ENCODE assay signal across 9 cellular contexts in the genomic region with DNA sequence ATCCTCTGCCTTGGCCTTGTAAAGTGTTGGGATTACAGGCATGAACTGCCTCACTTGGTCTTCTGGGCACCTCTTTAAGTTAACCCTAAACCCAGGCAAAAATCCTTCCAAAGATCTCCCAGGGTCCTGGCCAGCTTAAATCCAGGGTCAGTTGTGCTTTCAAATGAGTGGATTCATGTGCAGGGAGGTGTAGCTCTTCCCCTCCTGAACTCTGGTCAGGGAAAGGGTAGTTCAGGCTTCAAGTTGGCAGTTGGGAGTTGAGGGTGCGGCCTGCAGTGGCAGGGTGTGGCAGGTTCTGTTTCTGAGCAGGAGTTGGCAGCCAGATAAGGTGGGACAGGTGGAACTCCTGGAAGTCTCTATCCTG. TPM values are rescaled to one million over a fixed set of nuclear protein-coding genes. Genes with fewer than 3 reads are reported as not detected.
DNase-seq lines count a peak whose midpoint lies in the region; ATAC-seq, FAIRE-seq and TF ChIP-seq lines count a peak whose summit lies in the region.
"Had no signal": no experiment of that assay in that cellular context is flagged by ENCODE, and none has a peak within 500 bp of the region (broad histone marks: within the 10 kb centered on the region; RNA-seq: fewer than 3 reads in every experiment).

No MANE protein-coding gene starts in this region.

- POLR2A ChIA-PET in Panc1 (lab: Charles Lee), result no interaction called here

- CTCF ChIA-PET in Panc1 (lab: Charles Lee), result interaction anchor here (1.2 kb wide), 1 partner anchor 27 kb away, joined by 3 read pairs; no protein-coding TSS in a partner anchor

- no TSS peak for BruUV-seq in Panc1 (replicated peaks; lab: Mats Ljungman, UMichigan)

- ATAC-seq in activated CD4-positive, CD25-positive, alpha-beta regulatory T cell treated with anti-CD3 and anti-CD28 coated beads, Interleukin-2, amount 50 U/mL, for 24 hours, result no peak
- ATAC-seq in Panc1 (no peak), GM21367 (IDR thresholded peaks at IDR 0.05; ENCODE audit: unreplicated experiment) (no peak)

- in situ Hi-C loops in Panc1 (cut with HindIII; ENCODE audit: low pct_unique_long_range_greater_than_20kb, low sequenced_read_pairs), result no loop called here

- DNase-seq in activated CD4-positive, CD25-positive, alpha-beta regulatory T cell treated with anti-CD3 and anti-CD28 coated beads, Interleukin-2, amount 50 U/mL, for 72 hours, result peak; percentile 19
- no peak for DNase-seq in Panc1 (ENCODE audit: low read depth, low spot score)
- peak; percentile 92 for DNase-seq in small intestine
- DNase-seq in NCI-H1436 (lab: John Stamatoyannopoulos, UW), result no peak
- no peak for DNase-seq in iPS-NIHi11 (ENCODE audit: low spot score)

- H3K9me3 ChIP-seq in Panc1 (ENCODE audit: control insufficient read depth, insufficient read depth, low read depth, low read length) (no peaks in the 10 kb centered on the region), esophagus (ENCODE audit: control insufficient read depth in 2 of 2, insufficient read depth in 1 of 2, low read depth in 1 of 2, low read length in 1 of 2) (no peaks in the 10 kb centered on the region), small intestine (ENCODE audit: control insufficient read depth, low read depth) (no peaks in the 10 kb centered on the region)

- H3K4me3 ChIP-seq in Panc1 (ENCODE audit: low read depth in 2 of 2, low read length in 2 of 2) (no peak overlapping the region), esophagus (ENCODE audit: low read depth in 1 of 2, low read length in 2 of 2) (no peak overlapping the region), small intestine (ENCODE audit: low read depth in 1 of 2, low read length in 2 of 2) (no peak overlapping the region)

- intact Hi-C loops in Panc1 (cut with micrococcal nuclease; ENCODE audit: unreplicated experiment), result no loop called here

- TF ChIP-seq CTCF in Panc1 (IDR thresholded peaks at IDR 0.05), result no peak

- H3K36me3 ChIP-seq in Panc1 (ENCODE audit: control insufficient read depth, insufficient read depth, low read length), result peaks cover 27% of the 10 kb centered on the region
- peaks cover 34 to 56% of the 10 kb centered on the region in 2 donors for H3K36me3 ChIP-seq in esophagus (ENCODE audit: control insufficient read depth in 2 of 2, insufficient read depth in 2 of 2, low read length in 1 of 2)
- H3K36me3 ChIP-seq in small intestine (ENCODE audit: control insufficient read depth in 2 of 2, insufficient read depth in 2 of 2, low read length in 2 of 2), result peaks cover 21 to 43% of the 10 kb centered on the region in 2 donors

- H3K27ac ChIP-seq in Panc1 (ENCODE audit: low read length) (peak overlapping the region; percentile 3; the same call in 1 of the 2 replicates), esophagus (ENCODE audit: low read depth in 2 of 2, low read length in 1 of 2) (peak overlapping the region; percentile 63 to 80), small intestine (ENCODE audit: low read depth in 1 of 2, low read length in 1 of 2) (peak overlapping the region; percentile 94 to 99)

- H3K27me3 ChIP-seq in Panc1 (ENCODE audit: control insufficient read depth, insufficient read depth, low read length) (no peaks in the 10 kb centered on the region), esophagus (ENCODE audit: control insufficient read depth in 1 of 2, insufficient read depth in 2 of 2, low read length in 2 of 2) (no peaks in the 10 kb centered on the region), small intestine (ENCODE audit: control insufficient read depth in 2 of 2, insufficient read depth in 2 of 2, low read length in 2 of 2) (no peaks in the 10 kb centered on the region)

- FAIRE-seq in small intestine (lab: Jason Lieb, UNC), result no peak

- 50 to 52% methylated on average over 1 of the region's 1 CpG for WGBS in esophagus, 2 donors
- 22 to 68% (median 56%) methylated on average over 1 of the region's 1 CpG for WGBS in small intestine, 3 donors

- H3K4me1 ChIP-seq in Panc1 (ENCODE audit: control insufficient read depth, insufficient read depth, low read length) (peaks cover 38% of the 10 kb centered on the region), esophagus (ENCODE audit: control insufficient read depth in 2 of 2, insufficient read depth in 2 of 2, low read length in 1 of 2) (peaks cover 4 to 20% of the 10 kb centered on the region in 2 donors), small intestine (ENCODE audit: control insufficient read depth in 2 of 2, insufficient read depth in 1 of 2, low read depth in 1 of 2, low read length in 1 of 2) (peaks cover 7 to 13% of the 10 kb centered on the region in 2 donors)

RNA-seq across cellular contexts. Expression of a gene that starts 3.6 kb away (rescaled TPM):
- 273 TPM for total RNA-seq in Panc1 (2021; ENCODE audit: unreplicated experiment)
- polyA plus RNA-seq in Panc1 (2012; ENCODE audit: insufficient read length), result 251 TPM
- 100 to 1,000 TPM; 146 to 154 TPM for polyA plus RNA-seq in esophagus
- 100 to 1,000 TPM; 147 to 176 (median 172) TPM for polyA plus RNA-seq in small intestine

RNA-seq across cellular contexts. Expression of a gene that starts 20.7 kb away (rescaled TPM):
- not detected for total RNA-seq in Panc1 (2021; ENCODE audit: unreplicated experiment)
- polyA plus RNA-seq in Panc1 (2012; ENCODE audit: insufficient read length), result not detected
- polyA plus RNA-seq in esophagus, result not detected
- not detected for polyA plus RNA-seq in small intestine
- total RNA-seq: dermis blood vessel endothelial cell had no signal

RNA-seq across cellular contexts. Expression of a gene that starts 24.7 kb away (rescaled TPM):
- 43.2 TPM for total RNA-seq in Panc1 (2021; ENCODE audit: unreplicated experiment)
- polyA plus RNA-seq in Panc1 (2012; ENCODE audit: insufficient read length), result 35.9 TPM
- polyA plus RNA-seq in esophagus (10 to 100 TPM; 21.1 to 35.8 TPM), small intestine (100 to 1,000 TPM in 2 of 3 donors, 10 to 100 TPM in 1; 57.7 to 145 (median 115) TPM)

RNA-seq across cellular contexts. Expression of a gene that starts 54.2 kb away (rescaled TPM):
- total RNA-seq in Panc1 (2021; ENCODE audit: unreplicated experiment), result 239 TPM
- 318 TPM for polyA plus RNA-seq in Panc1 (2012; ENCODE audit: insufficient read length)
- polyA plus RNA-seq in esophagus (100 to 1,000 TPM; 126 to 238 TPM), small intestine (100 to 1,000 TPM in 1 of 3 donors, 10 to 100 TPM in 2; 46.5 to 243 (median 82.1) TPM)

Comparison
In these comparisons a context has a peak if more than half of its experiments do, and no peak if none do; other contexts are left out.
1. DNase-seq: peak in activated CD4-positive, CD25-positive, alpha-beta regulatory T cell treated with anti-CD3 and anti-CD28 coated beads, Interleukin-2, amount 50 U/mL, for 72 hours (single experiment) and small intestine (single experiment); none in Panc1 (single experiment), NCI-H1436 (single experiment) and iPS-NIHi11 (single experiment).
2. H3K27ac ChIP-seq: peak in every context shown above with its lines; median percentile 96 in small intestine; 72 in esophagus; 3 in Panc1.